Comparison of ENCODE assay signal across 1 cellular context in genomic region chr9:122159925-122160246, GRCh38.
TF ChIP-seq lines count a peak whose summit lies in the region.

No MANE protein-coding gene starts in this region.

TF ChIP-seq in K562, 482 proteins besides CTCF, POLR2A, EP300 and RAD21 (continued from another document):
- TF ChIP-seq, protein P1, sequence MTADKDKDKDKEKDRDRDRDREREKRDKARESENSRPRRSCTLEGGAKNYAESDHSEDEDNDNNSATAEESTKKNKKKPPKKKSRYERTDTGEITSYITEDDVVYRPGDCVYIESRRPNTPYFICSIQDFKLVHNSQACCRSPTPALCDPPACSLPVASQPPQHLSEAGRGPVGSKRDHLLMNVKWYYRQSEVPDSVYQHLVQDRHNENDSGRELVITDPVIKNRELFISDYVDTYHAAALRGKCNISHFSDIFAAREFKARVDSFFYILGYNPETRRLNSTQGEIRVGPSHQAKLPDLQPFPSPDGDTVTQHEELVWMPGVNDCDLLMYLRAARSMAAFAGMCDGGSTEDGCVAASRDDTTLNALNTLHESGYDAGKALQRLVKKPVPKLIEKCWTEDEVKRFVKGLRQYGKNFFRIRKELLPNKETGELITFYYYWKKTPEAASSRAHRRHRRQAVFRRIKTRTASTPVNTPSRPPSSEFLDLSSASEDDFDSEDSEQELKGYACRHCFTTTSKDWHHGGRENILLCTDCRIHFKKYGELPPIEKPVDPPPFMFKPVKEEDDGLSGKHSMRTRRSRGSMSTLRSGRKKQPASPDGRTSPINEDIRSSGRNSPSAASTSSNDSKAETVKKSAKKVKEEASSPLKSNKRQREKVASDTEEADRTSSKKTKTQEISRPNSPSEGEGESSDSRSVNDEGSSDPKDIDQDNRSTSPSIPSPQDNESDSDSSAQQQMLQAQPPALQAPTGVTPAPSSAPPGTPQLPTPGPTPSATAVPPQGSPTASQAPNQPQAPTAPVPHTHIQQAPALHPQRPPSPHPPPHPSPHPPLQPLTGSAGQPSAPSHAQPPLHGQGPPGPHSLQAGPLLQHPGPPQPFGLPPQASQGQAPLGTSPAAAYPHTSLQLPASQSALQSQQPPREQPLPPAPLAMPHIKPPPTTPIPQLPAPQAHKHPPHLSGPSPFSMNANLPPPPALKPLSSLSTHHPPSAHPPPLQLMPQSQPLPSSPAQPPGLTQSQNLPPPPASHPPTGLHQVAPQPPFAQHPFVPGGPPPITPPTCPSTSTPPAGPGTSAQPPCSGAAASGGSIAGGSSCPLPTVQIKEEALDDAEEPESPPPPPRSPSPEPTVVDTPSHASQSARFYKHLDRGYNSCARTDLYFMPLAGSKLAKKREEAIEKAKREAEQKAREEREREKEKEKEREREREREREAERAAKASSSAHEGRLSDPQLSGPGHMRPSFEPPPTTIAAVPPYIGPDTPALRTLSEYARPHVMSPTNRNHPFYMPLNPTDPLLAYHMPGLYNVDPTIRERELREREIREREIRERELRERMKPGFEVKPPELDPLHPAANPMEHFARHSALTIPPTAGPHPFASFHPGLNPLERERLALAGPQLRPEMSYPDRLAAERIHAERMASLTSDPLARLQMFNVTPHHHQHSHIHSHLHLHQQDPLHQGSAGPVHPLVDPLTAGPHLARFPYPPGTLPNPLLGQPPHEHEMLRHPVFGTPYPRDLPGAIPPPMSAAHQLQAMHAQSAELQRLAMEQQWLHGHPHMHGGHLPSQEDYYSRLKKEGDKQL (CRISPR knock-in tag; IDR thresholded peaks at IDR 0.05; ENCODE audit: borderline replicate concordance): no peak
- TF ChIP-seq ZNF696 (CRISPR knock-in tag; conservative IDR thresholded peaks at IDR 0.05) (no peak), ZBTB17 (CRISPR knock-in tag; IDR thresholded peaks at IDR 0.05) (no peak), EGR1 (conservative IDR thresholded peaks at IDR 0.05) (0 out of 2 replicates have a peak, but pooled peaks have one; percentile 2), CSDE1 (IDR thresholded peaks at IDR 0.05) (0 out of 4 replicates have a peak, but pooled peaks of 1 of the 2 experiments have one; percentile 10), BDP1 (IDR thresholded peaks at IDR 0.05; ENCODE audit: insufficient read depth, insufficient read length) (no peak), L3MBTL2 (IDR thresholded peaks at IDR 0.05) (no peak; the same call in 1 of the 2 replicates), KDM2B (CRISPR knock-in tag; IDR thresholded peaks at IDR 0.05) (no peak), SMAD4 (CRISPR knock-in tag; conservative IDR thresholded peaks at IDR 0.05) (no peak), SIRT6 (IDR thresholded peaks at IDR 0.05; ENCODE audit: low read depth, low read length) (no peak), NCOA6 (IDR thresholded peaks at IDR 0.05) (no peak), HNRNPLL (IDR thresholded peaks at IDR 0.05; ENCODE audit: low read depth, low read length, poor library complexity, severe bottlenecking) (no peak), CGGBP1 (CRISPR knock-in tag; IDR thresholded peaks at IDR 0.05) (no peak), HNRNPH1 (optimal IDR thresholded peaks at IDR 0.05; ENCODE audit: low read depth, low read length) (no peak), SAFB (IDR thresholded peaks at IDR 0.05; ENCODE audit: borderline replicate concordance, low read depth, low read length) (no peak), DACH1 (IDR thresholded peaks at IDR 0.05; ENCODE audit: partially characterized antibody) (peak; percentile 24), ZNF121 (CRISPR knock-in tag; conservative IDR thresholded peaks at IDR 0.05) (no peak), ZC3H4 (CRISPR knock-in tag; IDR thresholded peaks at IDR 0.05; ENCODE audit: borderline replicate concordance) (no peak)
- TF ChIP-seq, protein P2, sequence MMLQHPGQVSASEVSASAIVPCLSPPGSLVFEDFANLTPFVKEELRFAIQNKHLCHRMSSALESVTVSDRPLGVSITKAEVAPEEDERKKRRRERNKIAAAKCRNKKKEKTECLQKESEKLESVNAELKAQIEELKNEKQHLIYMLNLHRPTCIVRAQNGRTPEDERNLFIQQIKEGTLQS (IDR thresholded peaks at IDR 0.05): no peak
- TF ChIP-seq, protein P2 (CRISPR knock-in tag; conservative IDR thresholded peaks at IDR 0.05): peak; percentile 54; the same call in 1 of the 2 replicates
